ENCODE assay signal across 27 cellular contexts in the genomic region with DNA sequence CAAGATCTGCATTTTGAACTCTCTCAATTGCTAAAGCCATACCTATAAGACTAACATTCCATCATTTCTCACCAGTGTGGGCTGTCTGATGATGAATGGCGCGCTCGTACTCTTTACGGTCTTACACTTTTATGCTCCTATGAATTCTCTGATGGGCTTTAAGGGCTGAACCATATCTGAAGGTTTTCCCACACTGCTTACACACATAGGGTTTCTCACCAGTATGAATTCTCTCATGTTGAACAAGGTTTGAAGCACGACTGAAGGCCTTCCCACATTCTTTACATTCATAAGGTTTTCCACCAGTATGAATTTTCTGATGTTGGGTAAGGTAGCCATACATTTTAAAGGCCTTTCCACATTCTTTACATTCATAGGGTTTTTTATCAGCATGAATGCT.
"Had no signal": no experiment of that assay in that cellular context is flagged by ENCODE, and none has a peak within 500 bp of the region (broad histone marks: within the 10 kb centered on the region; RNA-seq: fewer than 3 reads in every experiment).

No MANE protein-coding gene starts in this region.

- H3K9ac ChIP-seq: neural progenitor cell, parathyroid adenoma had no signal

- H3K27ac ChIP-seq: colonic mucosa, esophagus squamous epithelium, neural progenitor cell, parathyroid adenoma, right lobe of liver, suprapubic skin, transverse colon had no signal

- H3K27me3 Mint-ChIP-seq: dendritic cell treated with granulocyte-macrophage colony-stimulating factor and Interleukin-4, amounts not matched to agents 40 ng/mL and 50 ng/mL, for 4 days; memory B cell; naive B cell; progenitor cell of endocrine pancreas; stimulated activated naive B cell treated with anti-CD40 and anti-IgM and Interleukin-4, amounts not matched to agents 10 μg/mL and 1 μg/mL and 100 μg/mL, for 72 hours; stimulated activated naive CD8-positive, alpha-beta T cell treated with anti-CD3 and anti-CD28 coated beads, Interleukin-15, Interleukin-2, amounts not matched to agents 100 ng/mL and 50 ng/mL, for 24 hours had no signal

- H3K79me2 ChIP-seq: parathyroid adenoma had no signal

- H3K4me3 ChIP-seq: colonic mucosa, esophagus squamous epithelium, lung, mucosa of descending colon, neural progenitor cell, right lobe of liver, suprapubic skin, transverse colon had no signal

- H2AFZ ChIP-seq: neural progenitor cell, parathyroid adenoma had no signal

- ATAC-seq: left ventricle myocardium superior; mucosa of descending colon; right lobe of liver; stimulated activated naive B cell treated with anti-CD40 and anti-IgM and Interleukin-4, amounts not matched to agents 10 μg/mL and 1 μg/mL and 100 μg/mL, for 72 hours had no signal

- H3K27me3 ChIP-seq: colonic mucosa, esophagus squamous epithelium, neural progenitor cell, right lobe of liver, suprapubic skin, transverse colon had no signal

- DNase-seq: colonic mucosa; effector memory CD4-positive, alpha-beta T cell; esophagus squamous epithelium; hypothalamus; immature natural killer cell; left ventricle myocardium superior; mucosa of descending colon; naive B cell; right lobe of liver; small intestine; stimulated activated CD4-positive, alpha-beta T cell treated with anti-CD3 and anti-CD28 coated beads, Interleukin-15, amount 100 ng/mL, for 24 hours; stimulated activated CD4-positive, alpha-beta T cell treated with anti-CD3 and anti-CD28 coated beads, Interleukin-2, amount 100 ng/mL, for 48 hours; stimulated activated naive B cell treated with anti-CD40 and anti-IgM and Interleukin-4, amounts not matched to agents 10 μg/mL and 1 μg/mL and 100 μg/mL, for 72 hours; transverse colon had no signal

- H3K27ac Mint-ChIP-seq: dendritic cell treated with granulocyte-macrophage colony-stimulating factor and Interleukin-4, amounts not matched to agents 40 ng/mL and 50 ng/mL, for 4 days; immature natural killer cell; memory B cell; mesothelial cell of epicardium; naive B cell; nephron; neural progenitor cell; progenitor cell of endocrine pancreas; stimulated activated naive B cell treated with anti-CD40 and anti-IgM and Interleukin-4, amounts not matched to agents 10 μg/mL and 1 μg/mL and 100 μg/mL, for 72 hours; stimulated activated naive CD8-positive, alpha-beta T cell treated with anti-CD3 and anti-CD28 coated beads, Interleukin-15, Interleukin-2, amounts not matched to agents 100 ng/mL and 50 ng/mL, for 24 hours had no signal

- H3K36me3 ChIP-seq: colonic mucosa had no signal

- FAIRE-seq: endometrium, frontal cortex, keratinocyte, small intestine had no signal

- H3K4me3 Mint-ChIP-seq: dendritic cell treated with granulocyte-macrophage colony-stimulating factor and Interleukin-4, amounts not matched to agents 40 ng/mL and 50 ng/mL, for 4 days; immature natural killer cell; memory B cell; mesothelial cell of epicardium; naive B cell; nephron; neural progenitor cell; stimulated activated naive B cell treated with anti-CD40 and anti-IgM and Interleukin-4, amounts not matched to agents 10 μg/mL and 1 μg/mL and 100 μg/mL, for 72 hours; stimulated activated naive CD8-positive, alpha-beta T cell treated with anti-CD3 and anti-CD28 coated beads, Interleukin-15, Interleukin-2, amounts not matched to agents 100 ng/mL and 50 ng/mL, for 24 hours had no signal

- H3K4me1 ChIP-seq: colonic mucosa, esophagus squamous epithelium, neural progenitor cell, parathyroid adenoma, right lobe of liver, suprapubic skin, transverse colon had no signal

- H3K4me1 Mint-ChIP-seq: immature natural killer cell; memory B cell; mesothelial cell of epicardium; naive B cell; nephron; neural progenitor cell; stimulated activated naive B cell treated with anti-CD40 and anti-IgM and Interleukin-4, amounts not matched to agents 10 μg/mL and 1 μg/mL and 100 μg/mL, for 72 hours had no signal

- H3K4me2 ChIP-seq: neural progenitor cell had no signal
